In genomic region chr17:45306094-45306493, GRCh38 we compare ENCODE assay signal across 13 cellular contexts. TPM values are rescaled to one million over a fixed set of nuclear protein-coding genes. Genes with fewer than 3 reads are reported as not detected.
A peak's percentile ranks its signal among the peaks of the same experiment; 100 is the strongest.
DNase-seq lines count a peak whose midpoint lies in the region; ATAC-seq lines count a peak whose summit lies in the region.
"Had no signal": no experiment of that assay in that cellular context is flagged by ENCODE, and none has a peak within 500 bp of the region (broad histone marks: within the 10 kb centered on the region; RNA-seq: fewer than 3 reads in every experiment).

No MANE protein-coding gene starts in this region.

- POLR2A ChIA-PET in activated CD8-positive, alpha-beta T cell treated with anti-CD3 and anti-CD28 coated beads, Interleukin-2, amount 10 ng/mL, durations not matched to agents 7 days and 5 days (lab: Charles Lee) = interaction anchor here (0.8 to 2.3 kb wide), 4 partner anchors 8 to 80 kb away, joined by 3 to 11 read pairs (median 8); partner anchors contain the start of gene MAP3K14

- peaks cover 41% of the 10 kb centered on the region for H3K36me3 Mint-ChIP-seq in activated naive CD4-positive, alpha-beta T cell treated with anti-CD3 and anti-CD28 coated beads for 36 hours (ENCODE audit: low read depth)
- peaks cover 53% of the 10 kb centered on the region for H3K36me3 Mint-ChIP-seq in activated CD8-positive, alpha-beta T cell treated with anti-CD3 and anti-CD28 coated beads, Interleukin-2, amount 10 ng/mL, durations not matched to agents 7 days and 5 days (ENCODE audit: low read depth)

- peaks cover 68% of the 10 kb centered on the region for H3K4me1 ChIP-seq in stomach smooth muscle (ENCODE audit: control insufficient read depth, insufficient read depth, low read length)

- H3K27me3 Mint-ChIP-seq in activated naive CD4-positive, alpha-beta T cell treated with anti-CD3 and anti-CD28 coated beads for 36 hours (ENCODE audit: low read depth) = no peaks in the 10 kb centered on the region
- no peaks in the 10 kb centered on the region for H3K27me3 Mint-ChIP-seq in activated CD8-positive, alpha-beta T cell treated with anti-CD3 and anti-CD28 coated beads, Interleukin-2, amount 10 ng/mL, durations not matched to agents 7 days and 5 days (ENCODE audit: low read depth)

- H3K4me3 ChIP-seq in stomach smooth muscle (ENCODE audit: low read length in 2 of 2) = peak overlapping the region in 1 of 2 donors; percentile 29

- no peak for DNase-seq in activated naive CD4-positive, alpha-beta T cell treated with anti-CD3 and anti-CD28 coated beads for 36 hours
- no peak for DNase-seq in activated naive CD4-positive, alpha-beta T cell (lab: John Stamatoyannopoulos, UW)
- DNase-seq in activated CD8-positive, alpha-beta T cell treated with anti-CD3 and anti-CD28 coated beads, Interleukin-2, amount 10 ng/mL, durations not matched to agents 7 days and 5 days = no peak
- peak; percentile 4 for DNase-seq in medulla oblongata (ENCODE audit: extremely low spot score)
- DNase-seq: activated T-cell treated with anti-CD3 and anti-CD28 coated beads, Interleukin-2, amount 50 U/mL, for 4 hours; NCI-H1930; T1000 had no signal

- H3K36me3 ChIP-seq in stomach smooth muscle (ENCODE audit: control insufficient read depth in 2 of 2, insufficient read depth in 2 of 2, low read length in 2 of 2) = peaks cover 6 to 9% of the 10 kb centered on the region in 2 donors

- H3K4me3 Mint-ChIP-seq in activated naive CD4-positive, alpha-beta T cell treated with anti-CD3 and anti-CD28 coated beads for 36 hours = no peak overlapping the region
- H3K4me3 Mint-ChIP-seq in activated CD8-positive, alpha-beta T cell treated with anti-CD3 and anti-CD28 coated beads, Interleukin-2, amount 10 ng/mL, durations not matched to agents 7 days and 5 days = no peak overlapping the region
- H3K4me3 Mint-ChIP-seq: activated T-cell treated with anti-CD3 and anti-CD28 coated beads, Interleukin-2, amount 50 U/mL, for 4 hours had no signal

- intact Hi-C loops in activated naive CD4-positive, alpha-beta T cell treated with anti-CD3 and anti-CD28 coated beads for 36 hours (cut with micrococcal nuclease) = no loop called here

- H3K9ac ChIP-seq in stomach smooth muscle (ENCODE audit: low read length in 2 of 2) = no peak overlapping the region

- H3K9me3 ChIP-seq in stomach smooth muscle (ENCODE audit: control insufficient read depth in 2 of 2, low read length in 2 of 2) = no peaks in the 10 kb centered on the region

- H3K27me3 ChIP-seq in stomach smooth muscle (ENCODE audit: control insufficient read depth in 1 of 2, insufficient read depth in 2 of 2, low read length in 2 of 2) = no peaks in the 10 kb centered on the region

- peak overlapping the region; percentile 95 for H3K27ac ChIP-seq in stomach smooth muscle (ENCODE audit: low read length)

- ATAC-seq in activated CD8-positive, alpha-beta T cell treated with anti-CD3 and anti-CD28 coated beads, Interleukin-2, amount 10 ng/mL, durations not matched to agents 7 days and 5 days = no peak
- ATAC-seq in GM18858 (IDR thresholded peaks at IDR 0.05; ENCODE audit: unreplicated experiment) (no peak), GM18519 (IDR thresholded peaks at IDR 0.05; ENCODE audit: low FRiP score, unreplicated experiment) (no peak), GM19328 (IDR thresholded peaks at IDR 0.05; ENCODE audit: unreplicated experiment) (no peak)

- peaks cover 82% of the 10 kb centered on the region for H3K4me1 Mint-ChIP-seq in activated naive CD4-positive, alpha-beta T cell treated with anti-CD3 and anti-CD28 coated beads for 36 hours (ENCODE audit: low read depth)
- peaks cover 77% of the 10 kb centered on the region for H3K4me1 Mint-ChIP-seq in activated CD8-positive, alpha-beta T cell treated with anti-CD3 and anti-CD28 coated beads, Interleukin-2, amount 10 ng/mL, durations not matched to agents 7 days and 5 days (ENCODE audit: low read depth)

- peak overlapping the region; percentile 66 for H3K27ac Mint-ChIP-seq in activated naive CD4-positive, alpha-beta T cell treated with anti-CD3 and anti-CD28 coated beads for 36 hours
- peak overlapping the region; percentile 49 for H3K27ac Mint-ChIP-seq in activated CD8-positive, alpha-beta T cell treated with anti-CD3 and anti-CD28 coated beads, Interleukin-2, amount 10 ng/mL, durations not matched to agents 7 days and 5 days

- H3K9me3 Mint-ChIP-seq in activated naive CD4-positive, alpha-beta T cell treated with anti-CD3 and anti-CD28 coated beads for 36 hours = no peaks in the 10 kb centered on the region
- no peaks in the 10 kb centered on the region for H3K9me3 Mint-ChIP-seq in activated CD8-positive, alpha-beta T cell treated with anti-CD3 and anti-CD28 coated beads, Interleukin-2, amount 10 ng/mL, durations not matched to agents 7 days and 5 days (ENCODE audit: insufficient read depth)
- H3K9me3 Mint-ChIP-seq: activated T-cell treated with anti-CD3 and anti-CD28 coated beads, Interleukin-2, amount 50 U/mL, for 4 hours had no signal

- CTCF ChIA-PET in activated naive CD4-positive, alpha-beta T cell treated with anti-CD3 and anti-CD28 coated beads for 36 hours (lab: Charles Lee) = interaction anchor here (1.0 to 3.7 kb wide), 5 partner anchors 11 to 79 kb away, joined by 3 to 20 read pairs (median 5); partner anchors contain the start of gene MAP3K14
- CTCF ChIA-PET in activated CD8-positive, alpha-beta T cell treated with anti-CD3 and anti-CD28 coated beads, Interleukin-2, amount 10 ng/mL, durations not matched to agents 7 days and 5 days (lab: Charles Lee) = interaction anchor here (0.9 to 4.3 kb wide), 7 partner anchors 8 to 171 kb away, joined by 3 to 33 read pairs (median 5); partner anchors contain the start of genes ACBD4 and MAP3K14

RNA-seq across cellular contexts. Expression of gene MAP3K14, which starts 10.7 kb away (rescaled TPM):
- total RNA-seq in activated naive CD4-positive, alpha-beta T cell treated with anti-CD3 and anti-CD28 coated beads for 36 hours = 10 to 100 TPM; 45.5 to 52.0 TPM
- total RNA-seq in activated CD8-positive, alpha-beta T cell treated with anti-CD3 and anti-CD28 coated beads, Interleukin-2, amount 10 ng/mL, durations not matched to agents 7 days and 5 days = 10 to 100 TPM; 17.5 to 23.8 TPM

RNA-seq across cellular contexts. Expression of gene SPATA32, which starts 44.2 kb away (rescaled TPM):
- total RNA-seq in activated naive CD4-positive, alpha-beta T cell treated with anti-CD3 and anti-CD28 coated beads for 36 hours = under 1 TPM in 1 of 2 experiments, not detected in 1; 0.12 TPM
- total RNA-seq in activated CD8-positive, alpha-beta T cell treated with anti-CD3 and anti-CD28 coated beads, Interleukin-2, amount 10 ng/mL, durations not matched to agents 7 days and 5 days = under 1 TPM; 0.52 to 0.55 TPM
- total RNA-seq: fibroblast of villous mesenchyme, lower leg skin had no signal
